In the genomic region with DNA sequence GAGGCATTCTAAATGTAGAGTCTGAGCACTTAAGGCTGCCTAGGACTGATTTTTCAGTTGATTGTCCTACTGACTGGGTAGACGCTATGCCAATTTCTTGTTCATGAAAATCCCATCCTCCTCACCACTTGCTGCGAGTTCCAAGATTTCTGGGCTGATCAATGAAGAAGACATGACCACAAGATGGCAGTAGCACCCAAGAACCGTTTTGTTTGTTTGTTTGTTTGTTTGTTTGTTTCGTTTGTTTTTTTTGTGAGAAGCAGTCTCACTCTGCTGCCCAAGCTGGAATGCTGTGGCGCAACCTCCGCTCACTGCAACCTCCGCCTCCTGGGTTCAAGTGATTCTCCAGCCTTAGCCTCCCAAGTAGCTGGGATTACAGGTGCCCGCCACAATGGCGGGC, we compare ENCODE assay signal across 8 cellular contexts. TPM values are rescaled to one million over a fixed set of nuclear protein-coding genes. Genes with fewer than 3 reads are reported as not detected.
A peak's percentile ranks its signal among the peaks of the same experiment; 100 is the strongest.
DNase-seq lines count a peak whose midpoint lies in the region; FAIRE-seq and TF ChIP-seq lines count a peak whose summit lies in the region.
"Not testable (repeated sequence)": the region's sequence is repeated elsewhere in the genome, so short reads cannot be mapped to it uniquely, and the experiment has no call there.

No MANE protein-coding gene starts in this region.

- not testable (repeated sequence) for FAIRE-seq in keratinocyte (lab: Jason Lieb, UNC)

- H3K4me1 ChIP-seq in keratinocyte (ENCODE audit: control insufficient read depth, extremely low read depth, insufficient read depth, low read length); parathyroid adenoma: not testable (repeated sequence)

- not testable (repeated sequence) for H3K9ac ChIP-seq in keratinocyte (ENCODE audit: control insufficient read depth, extremely low read depth, insufficient read depth, low read length); parathyroid adenoma

- not testable (repeated sequence) for H3K9me3 ChIP-seq in keratinocyte (ENCODE audit: control insufficient read depth, low read depth, low read length); parathyroid adenoma (ENCODE audit: control insufficient read depth, low read length)

- not testable (repeated sequence) for H3K36me3 Mint-ChIP-seq in HFFc6 (ENCODE audit: low read depth)

- not testable (repeated sequence) for H3K4me2 ChIP-seq in keratinocyte (ENCODE audit: control insufficient read depth, extremely low read depth, insufficient read depth, low read depth, low read length); parathyroid adenoma (ENCODE audit: low read length)

- DNase-seq in AG10803 (ENCODE audit: low read depth); GM10248 (ENCODE audit: extremely low spot score); HFFc6; astrocyte of the spinal cord (ENCODE audit: low read depth, low spot score); epithelial cell of proximal tubule (ENCODE audit: low read depth); keratinocyte (ENCODE audit: low read depth, low spot score): not testable (repeated sequence)
- peak; percentile 1 for DNase-seq in OCI-M1 (lab: John Stamatoyannopoulos, UW)

- not testable (repeated sequence) for H3K79me2 ChIP-seq in keratinocyte (ENCODE audit: control insufficient read depth, insufficient read depth, low read length); parathyroid adenoma

- not testable (repeated sequence) for H3K27ac Mint-ChIP-seq in HFFc6

- CTCF ChIA-PET in GM10248 (lab: Yijun Ruan, JAX): interaction anchor here (1.7 kb wide), 1 partner anchor 8 kb away, joined by 4 read pairs; no protein-coding TSS in a partner anchor

- H3K27me3 Mint-ChIP-seq in HFFc6 (ENCODE audit: insufficient read depth): not testable (repeated sequence)

- H3K9me3 Mint-ChIP-seq in HFFc6: not testable (repeated sequence)

- dilution Hi-C loops in keratinocyte (cut with MboI; ENCODE audit: extremely low pct_ligation_motif_present, low sequenced_read_pairs): not testable (repeated sequence)

- not testable (repeated sequence) for H3K36me3 ChIP-seq in keratinocyte (ENCODE audit: control insufficient read depth in 2 of 2, extremely low read depth in 1 of 2, insufficient read depth in 2 of 2, low read length in 2 of 2); parathyroid adenoma (ENCODE audit: control insufficient read depth, insufficient read depth, low read length)

- in situ Hi-C loops in astrocyte of the spinal cord (cut with HindIII; ENCODE audit: low sequenced_read_pairs): not testable (repeated sequence)

- not testable (repeated sequence) for H3K4me3 Mint-ChIP-seq in HFFc6

- H4K20me1 ChIP-seq in keratinocyte (ENCODE audit: control insufficient read depth, extremely low read depth, insufficient read depth, low read length): not testable (repeated sequence)

- not testable (repeated sequence) for H3K27me3 ChIP-seq in keratinocyte (ENCODE audit: control insufficient read depth, extremely low read depth, insufficient read depth, low read length); parathyroid adenoma (ENCODE audit: control insufficient read depth, insufficient read depth, low read length)

- H3K4me3 ChIP-seq in AG10803 (ENCODE audit: low read length); astrocyte of the spinal cord (ENCODE audit: low read depth, low read length); epithelial cell of proximal tubule (ENCODE audit: low read depth, low read length); keratinocyte (ENCODE audit: control insufficient read depth in 2 of 3, extremely low read depth in 1 of 3, insufficient read depth in 2 of 3, low read depth in 1 of 3, low read length in 3 of 3); parathyroid adenoma (ENCODE audit: low read depth, low read length): not testable (repeated sequence)

- POLR2A ChIA-PET in GM10248 (lab: Yijun Ruan, JAX): not testable (repeated sequence)

- not testable (repeated sequence) for H2AFZ ChIP-seq in keratinocyte (ENCODE audit: control insufficient read depth, low read length); parathyroid adenoma

- TF ChIP-seq CTCF in AG10803 (conservative IDR thresholded peaks at IDR 0.05; ENCODE audit: low read length) (peak; percentile 46), GM10248 (IDR thresholded peaks at IDR 0.05; ENCODE audit: control extremely low read depth, extremely low read depth, low read depth, missing control alignments) (peak; percentile 17), HFFc6 (IDR thresholded peaks at IDR 0.05) (peak; percentile 67), astrocyte of the spinal cord (IDR thresholded peaks at IDR 0.05; ENCODE audit: low read depth, low read length) (peak; percentile 31), epithelial cell of proximal tubule (conservative IDR thresholded peaks at IDR 0.05; ENCODE audit: low read depth, low read length) (peak; percentile 45), keratinocyte (optimal IDR thresholded peaks at IDR 0.05 in 1 of 3, IDR thresholded peaks at IDR 0.05 in 1 of 3, conservative IDR thresholded peaks at IDR 0.05 in 1 of 3; ENCODE audit: extremely low read depth in 1 of 3, insufficient read depth in 2 of 3, low read length in 3 of 3) (peak in 2 of 3 experiments; percentile 28 to 48), parathyroid adenoma (IDR thresholded peaks at IDR 0.05) (peak; percentile 15)

- not testable (repeated sequence) for H3K27ac ChIP-seq in keratinocyte (ENCODE audit: control insufficient read depth, insufficient read depth, low read length); parathyroid adenoma

- not testable (repeated sequence) for H3K9me1 ChIP-seq in keratinocyte (ENCODE audit: control insufficient read depth, extremely low read depth, insufficient read depth, low read length)

- not testable (repeated sequence) for H3K4me1 Mint-ChIP-seq in HFFc6 (ENCODE audit: low read depth)

RNA-seq across cellular contexts. Expression of gene ZXDB, which starts 8.9 kb away (rescaled TPM):
- 1 to 10 TPM; 5.0 to 6.1 (median 5.8) TPM for total RNA-seq in HFFc6 (2021; fragmentation: NEBNext Ultra II Directional; extraction: Animal tissue kit (Norgen Biotek cat#: 25700))
- total RNA-seq in epithelial cell of proximal tubule: 5.1 and 5.2 TPM in 2 replicates
- 4.8 to 6.4 TPM (median 5.0 TPM) in 3 replicates for polyA plus RNA-seq in keratinocyte
- 2.1 TPM for polyA plus RNA-seq in keratinocyte (2011; ENCODE audit: low read depth)
- polyA plus RNA-seq in keratinocyte (2011; cell fraction: cytosol; rRNA removed): 3.1 and 5.2 TPM in 2 replicates
- 6.7 and 8.3 TPM in 2 replicates for polyA plus RNA-seq in keratinocyte (2011; cell fraction: nucleus; rRNA removed)
- polyA plus RNA-seq in keratinocyte (2012; ENCODE audit: low replicate concordance): 3.3 and 4.0 TPM in 2 replicates
- 7.0 to 12.5 TPM (median 11.1 TPM) in 3 replicates for polyA minus RNA-seq in keratinocyte
- 9.6 TPM for polyA minus RNA-seq in keratinocyte (2011; cell fraction: cytosol; rRNA and poly(A)+ RNA removed)
- 10.9 and 15.6 TPM in 2 replicates for polyA minus RNA-seq in keratinocyte (2011; cell fraction: nucleus; rRNA and poly(A)+ RNA removed)

Comparison
In these comparisons a context has a peak if more than half of its experiments do, and no peak if none do; other contexts are left out.
1. CTCF ChIP-seq: peak in every context shown above with its lines; median percentile 67 in HFFc6; 46 in AG10803; 45 in epithelial cell of proximal tubule; 38 in keratinocyte; 31 in astrocyte of the spinal cord; 17 in GM10248; 15 in parathyroid adenoma.